In genomic region chr17:81909966-81910839, GRCh38 we compare ENCODE assay signal across 1 cellular context.
TF ChIP-seq lines count a peak whose summit lies in the region.

No MANE protein-coding gene starts in this region.

TF ChIP-seq in HepG2, 621 proteins besides CTCF, POLR2A, EP300 and RAD21 (continued from another document and continues in another):
- TF ChIP-seq ZNF512 (CRISPR knock-in tag; IDR thresholded peaks at IDR 0.05) (no peak), ZNF782 (CRISPR knock-in tag; IDR thresholded peaks at IDR 0.05; ENCODE audit: borderline replicate concordance) (no peak), RCOR2 (CRISPR knock-in tag; IDR thresholded peaks at IDR 0.05) (peak; percentile 81; the same call in 1 of the 2 replicates), PBX3 (CRISPR knock-in tag; IDR thresholded peaks at IDR 0.05; ENCODE audit: borderline replicate concordance) (0 out of 2 replicates have a peak, but pooled peaks have one; percentile 66), NFIC (IDR thresholded peaks at IDR 0.05; ENCODE audit: low read length) (no peak; the same call in 1 of the 2 replicates), ZNF460 (CRISPR knock-in tag; IDR thresholded peaks at IDR 0.05; ENCODE audit: borderline replicate concordance) (no peak), ZFP1 (CRISPR knock-in tag; IDR thresholded peaks at IDR 0.05) (peak; percentile 73; the same call in 1 of the 2 replicates), TAF15 (IDR thresholded peaks at IDR 0.05; ENCODE audit: low read depth, low read length, poor library complexity, severe bottlenecking) (no peak), NFE2L2 (IDR thresholded peaks at IDR 0.05; ENCODE audit: low read length) (no peak), ZNF781 (CRISPR knock-in tag; IDR thresholded peaks at IDR 0.05; ENCODE audit: borderline replicate concordance, not compliant biosample characterization) (no peak), SOX5 (CRISPR knock-in tag; IDR thresholded peaks at IDR 0.05; ENCODE audit: borderline replicate concordance) (peak; percentile 95), FOXO1 (CRISPR knock-in tag; IDR thresholded peaks at IDR 0.05) (peak; percentile 22), MIXL1 (CRISPR knock-in tag; IDR thresholded peaks at IDR 0.05) (peak; percentile 80), ZBTB4 (CRISPR knock-in tag; IDR thresholded peaks at IDR 0.05; ENCODE audit: borderline replicate concordance) (no peak), HNF4G (IDR thresholded peaks at IDR 0.05; ENCODE audit: borderline replicate concordance, low read depth, low read length) (peak; percentile 99), HNF4G (CRISPR knock-in tag; IDR thresholded peaks at IDR 0.05; ENCODE audit: borderline replicate concordance, low read depth) (peak; percentile 99), TSC22D2 (CRISPR knock-in tag; IDR thresholded peaks at IDR 0.05; ENCODE audit: borderline replicate concordance) (no peak), POLR2G (IDR thresholded peaks at IDR 0.05; ENCODE audit: low read depth, low read length) (peak; percentile 87), ZNF709 (CRISPR knock-in tag; IDR thresholded peaks at IDR 0.05) (no peak; the same call in 1 of the 2 replicates), TIGD3 (CRISPR knock-in tag; IDR thresholded peaks at IDR 0.05; ENCODE audit: borderline replicate concordance) (no peak), ZFP62 (CRISPR knock-in tag; IDR thresholded peaks at IDR 0.05) (no peak), ZNF331 (CRISPR knock-in tag; IDR thresholded peaks at IDR 0.05) (peak; percentile 83), MLLT10 (CRISPR knock-in tag; IDR thresholded peaks at IDR 0.05) (no peak; the same call in 1 of the 2 replicates), SRSF4 (IDR thresholded peaks at IDR 0.05; ENCODE audit: low read depth, low read length, poor library complexity, severe bottlenecking) (no peak), ZMYM4 (CRISPR knock-in tag; IDR thresholded peaks at IDR 0.05) (peak; percentile 39), PHF21A (CRISPR knock-in tag; IDR thresholded peaks at IDR 0.05) (peak; percentile 94)
- TF ChIP-seq, protein P1, sequence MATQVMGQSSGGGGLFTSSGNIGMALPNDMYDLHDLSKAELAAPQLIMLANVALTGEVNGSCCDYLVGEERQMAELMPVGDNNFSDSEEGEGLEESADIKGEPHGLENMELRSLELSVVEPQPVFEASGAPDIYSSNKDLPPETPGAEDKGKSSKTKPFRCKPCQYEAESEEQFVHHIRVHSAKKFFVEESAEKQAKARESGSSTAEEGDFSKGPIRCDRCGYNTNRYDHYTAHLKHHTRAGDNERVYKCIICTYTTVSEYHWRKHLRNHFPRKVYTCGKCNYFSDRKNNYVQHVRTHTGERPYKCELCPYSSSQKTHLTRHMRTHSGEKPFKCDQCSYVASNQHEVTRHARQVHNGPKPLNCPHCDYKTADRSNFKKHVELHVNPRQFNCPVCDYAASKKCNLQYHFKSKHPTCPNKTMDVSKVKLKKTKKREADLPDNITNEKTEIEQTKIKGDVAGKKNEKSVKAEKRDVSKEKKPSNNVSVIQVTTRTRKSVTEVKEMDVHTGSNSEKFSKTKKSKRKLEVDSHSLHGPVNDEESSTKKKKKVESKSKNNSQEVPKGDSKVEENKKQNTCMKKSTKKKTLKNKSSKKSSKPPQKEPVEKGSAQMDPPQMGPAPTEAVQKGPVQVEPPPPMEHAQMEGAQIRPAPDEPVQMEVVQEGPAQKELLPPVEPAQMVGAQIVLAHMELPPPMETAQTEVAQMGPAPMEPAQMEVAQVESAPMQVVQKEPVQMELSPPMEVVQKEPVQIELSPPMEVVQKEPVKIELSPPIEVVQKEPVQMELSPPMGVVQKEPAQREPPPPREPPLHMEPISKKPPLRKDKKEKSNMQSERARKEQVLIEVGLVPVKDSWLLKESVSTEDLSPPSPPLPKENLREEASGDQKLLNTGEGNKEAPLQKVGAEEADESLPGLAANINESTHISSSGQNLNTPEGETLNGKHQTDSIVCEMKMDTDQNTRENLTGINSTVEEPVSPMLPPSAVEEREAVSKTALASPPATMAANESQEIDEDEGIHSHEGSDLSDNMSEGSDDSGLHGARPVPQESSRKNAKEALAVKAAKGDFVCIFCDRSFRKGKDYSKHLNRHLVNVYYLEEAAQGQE (IDR thresholded peaks at IDR 0.05; ENCODE audit: borderline replicate concordance in 1 of 2, low read depth in 1 of 2, low read length in 2 of 2) = peak in 1 of 2 experiments; percentile 27; a peak in 1 of 4 replicates
- TF ChIP-seq, protein P2, sequence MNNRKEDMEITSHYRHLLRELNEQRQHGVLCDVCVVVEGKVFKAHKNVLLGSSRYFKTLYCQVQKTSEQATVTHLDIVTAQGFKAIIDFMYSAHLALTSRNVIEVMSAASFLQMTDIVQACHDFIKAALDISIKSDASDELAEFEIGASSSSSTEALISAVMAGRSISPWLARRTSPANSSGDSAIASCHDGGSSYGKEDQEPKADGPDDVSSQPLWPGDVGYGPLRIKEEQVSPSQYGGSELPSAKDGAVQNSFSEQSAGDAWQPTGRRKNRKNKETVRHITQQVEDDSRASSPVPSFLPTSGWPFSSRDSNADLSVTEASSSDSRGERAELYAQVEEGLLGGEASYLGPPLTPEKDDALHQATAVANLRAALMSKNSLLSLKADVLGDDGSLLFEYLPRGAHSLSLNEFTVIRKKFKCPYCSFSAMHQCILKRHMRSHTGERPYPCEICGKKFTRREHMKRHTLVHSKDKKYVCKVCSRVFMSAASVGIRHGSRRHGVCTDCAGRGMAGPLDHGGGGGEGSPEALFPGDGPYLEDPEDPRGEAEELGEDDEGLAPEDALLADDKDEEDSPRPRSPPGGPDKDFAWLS (CRISPR knock-in tag; IDR thresholded peaks at IDR 0.05; ENCODE audit: borderline replicate concordance) = peak; percentile 30; the same call in 1 of the 2 replicates
- TF ChIP-seq, protein P3, sequence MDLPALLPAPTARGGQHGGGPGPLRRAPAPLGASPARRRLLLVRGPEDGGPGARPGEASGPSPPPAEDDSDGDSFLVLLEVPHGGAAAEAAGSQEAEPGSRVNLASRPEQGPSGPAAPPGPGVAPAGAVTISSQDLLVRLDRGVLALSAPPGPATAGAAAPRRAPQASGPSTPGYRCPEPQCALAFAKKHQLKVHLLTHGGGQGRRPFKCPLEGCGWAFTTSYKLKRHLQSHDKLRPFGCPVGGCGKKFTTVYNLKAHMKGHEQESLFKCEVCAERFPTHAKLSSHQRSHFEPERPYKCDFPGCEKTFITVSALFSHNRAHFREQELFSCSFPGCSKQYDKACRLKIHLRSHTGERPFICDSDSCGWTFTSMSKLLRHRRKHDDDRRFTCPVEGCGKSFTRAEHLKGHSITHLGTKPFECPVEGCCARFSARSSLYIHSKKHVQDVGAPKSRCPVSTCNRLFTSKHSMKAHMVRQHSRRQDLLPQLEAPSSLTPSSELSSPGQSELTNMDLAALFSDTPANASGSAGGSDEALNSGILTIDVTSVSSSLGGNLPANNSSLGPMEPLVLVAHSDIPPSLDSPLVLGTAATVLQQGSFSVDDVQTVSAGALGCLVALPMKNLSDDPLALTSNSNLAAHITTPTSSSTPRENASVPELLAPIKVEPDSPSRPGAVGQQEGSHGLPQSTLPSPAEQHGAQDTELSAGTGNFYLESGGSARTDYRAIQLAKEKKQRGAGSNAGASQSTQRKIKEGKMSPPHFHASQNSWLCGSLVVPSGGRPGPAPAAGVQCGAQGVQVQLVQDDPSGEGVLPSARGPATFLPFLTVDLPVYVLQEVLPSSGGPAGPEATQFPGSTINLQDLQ (CRISPR knock-in tag; IDR thresholded peaks at IDR 0.05) = 0 out of 2 replicates have a peak, but pooled peaks have one; percentile 69
- TF ChIP-seq, protein P4, sequence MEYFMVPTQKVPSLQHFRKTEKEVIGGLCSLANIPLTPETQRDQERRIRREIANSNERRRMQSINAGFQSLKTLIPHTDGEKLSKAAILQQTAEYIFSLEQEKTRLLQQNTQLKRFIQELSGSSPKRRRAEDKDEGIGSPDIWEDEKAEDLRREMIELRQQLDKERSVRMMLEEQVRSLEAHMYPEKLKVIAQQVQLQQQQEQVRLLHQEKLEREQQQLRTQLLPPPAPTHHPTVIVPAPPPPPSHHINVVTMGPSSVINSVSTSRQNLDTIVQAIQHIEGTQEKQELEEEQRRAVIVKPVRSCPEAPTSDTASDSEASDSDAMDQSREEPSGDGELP (IDR thresholded peaks at IDR 0.05; ENCODE audit: borderline replicate concordance, low read depth) = peak; percentile 29
- TF ChIP-seq, protein P5, sequence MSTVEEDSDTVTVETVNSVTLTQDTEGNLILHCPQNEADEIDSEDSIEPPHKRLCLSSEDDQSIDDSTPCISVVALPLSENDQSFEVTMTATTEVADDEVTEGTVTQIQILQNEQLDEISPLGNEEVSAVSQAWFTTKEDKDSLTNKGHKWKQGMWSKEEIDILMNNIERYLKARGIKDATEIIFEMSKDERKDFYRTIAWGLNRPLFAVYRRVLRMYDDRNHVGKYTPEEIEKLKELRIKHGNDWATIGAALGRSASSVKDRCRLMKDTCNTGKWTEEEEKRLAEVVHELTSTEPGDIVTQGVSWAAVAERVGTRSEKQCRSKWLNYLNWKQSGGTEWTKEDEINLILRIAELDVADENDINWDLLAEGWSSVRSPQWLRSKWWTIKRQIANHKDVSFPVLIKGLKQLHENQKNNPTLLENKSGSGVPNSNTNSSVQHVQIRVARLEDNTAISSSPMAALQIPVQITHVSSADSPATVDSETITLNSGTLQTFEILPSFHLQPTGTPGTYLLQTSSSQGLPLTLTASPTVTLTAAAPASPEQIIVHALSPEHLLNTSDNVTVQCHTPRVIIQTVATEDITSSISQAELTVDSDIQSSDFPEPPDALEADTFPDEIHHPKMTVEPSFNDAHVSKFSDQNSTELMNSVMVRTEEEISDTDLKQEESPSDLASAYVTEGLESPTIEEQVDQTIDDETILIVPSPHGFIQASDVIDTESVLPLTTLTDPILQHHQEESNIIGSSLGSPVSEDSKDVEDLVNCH (CRISPR knock-in tag; IDR thresholded peaks at IDR 0.05) = no peak
- TF ChIP-seq, protein P6, sequence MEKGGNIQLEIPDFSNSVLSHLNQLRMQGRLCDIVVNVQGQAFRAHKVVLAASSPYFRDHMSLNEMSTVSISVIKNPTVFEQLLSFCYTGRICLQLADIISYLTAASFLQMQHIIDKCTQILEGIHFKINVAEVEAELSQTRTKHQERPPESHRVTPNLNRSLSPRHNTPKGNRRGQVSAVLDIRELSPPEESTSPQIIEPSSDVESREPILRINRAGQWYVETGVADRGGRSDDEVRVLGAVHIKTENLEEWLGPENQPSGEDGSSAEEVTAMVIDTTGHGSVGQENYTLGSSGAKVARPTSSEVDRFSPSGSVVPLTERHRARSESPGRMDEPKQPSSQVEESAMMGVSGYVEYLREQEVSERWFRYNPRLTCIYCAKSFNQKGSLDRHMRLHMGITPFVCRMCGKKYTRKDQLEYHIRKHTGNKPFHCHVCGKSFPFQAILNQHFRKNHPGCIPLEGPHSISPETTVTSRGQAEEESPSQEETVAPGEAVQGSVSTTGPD (CRISPR knock-in tag; IDR thresholded peaks at IDR 0.05) = peak; percentile 55; the same call in 1 of the 2 replicates
- TF ChIP-seq, protein P7, sequence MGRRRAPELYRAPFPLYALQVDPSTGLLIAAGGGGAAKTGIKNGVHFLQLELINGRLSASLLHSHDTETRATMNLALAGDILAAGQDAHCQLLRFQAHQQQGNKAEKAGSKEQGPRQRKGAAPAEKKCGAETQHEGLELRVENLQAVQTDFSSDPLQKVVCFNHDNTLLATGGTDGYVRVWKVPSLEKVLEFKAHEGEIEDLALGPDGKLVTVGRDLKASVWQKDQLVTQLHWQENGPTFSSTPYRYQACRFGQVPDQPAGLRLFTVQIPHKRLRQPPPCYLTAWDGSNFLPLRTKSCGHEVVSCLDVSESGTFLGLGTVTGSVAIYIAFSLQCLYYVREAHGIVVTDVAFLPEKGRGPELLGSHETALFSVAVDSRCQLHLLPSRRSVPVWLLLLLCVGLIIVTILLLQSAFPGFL (CRISPR knock-in tag; IDR thresholded peaks at IDR 0.05) = no peak
